9 cellular contexts compared by ENCODE assay signal in the genomic region with DNA sequence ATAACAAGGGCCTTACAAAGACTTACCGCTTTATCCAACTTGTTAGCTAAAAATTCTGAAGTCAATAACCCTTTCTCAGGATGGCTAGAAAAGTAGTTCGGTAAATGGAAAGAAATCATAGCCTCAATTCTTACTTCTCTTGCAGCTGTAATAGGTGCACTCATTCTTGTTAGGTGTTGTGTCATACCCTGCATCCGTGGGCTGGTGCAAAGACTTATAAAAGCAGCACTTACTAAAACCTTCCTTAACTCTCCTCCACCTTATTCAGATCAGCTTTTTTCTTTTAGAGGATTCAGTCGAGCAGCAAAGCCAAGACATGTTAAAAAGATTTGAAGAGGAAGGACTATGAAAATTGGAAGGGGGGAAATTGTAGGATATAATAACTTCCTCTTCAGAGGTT.
"Had no signal": no experiment of that assay in that cellular context is flagged by ENCODE, and none has a peak within 500 bp of the region (broad histone marks: within the 10 kb centered on the region; RNA-seq: fewer than 3 reads in every experiment).

No MANE protein-coding gene starts in this region.

- H3K4me1 ChIP-seq: HAP-1 had no signal

- H3K4me3 ChIP-seq: GM23248, GM23338, HAP-1 had no signal

- H3K9me3 ChIP-seq: HAP-1 had no signal

- H3K4me2 ChIP-seq: GM23338 had no signal

- H3K27ac ChIP-seq: GM23248 had no signal

- H3K36me3 ChIP-seq: HAP-1 had no signal

- DNase-seq: GM23248, GOT3, H7, H9, HCEC 1CT, HFFc6 had no signal

- H2AFZ ChIP-seq: GM23248, GM23338 had no signal

- ATAC-seq: GM23338, HCT116 had no signal
